ENCODE assay signal across 8 cellular contexts in genomic region chr16:3165111-3165822, GRCh38. TPM values are rescaled to one million over a fixed set of nuclear protein-coding genes. Genes with fewer than 3 reads are reported as not detected.
A peak's percentile ranks its signal among the peaks of the same experiment; 100 is the strongest.
DNase-seq lines count a peak whose midpoint lies in the region; ATAC-seq and TF ChIP-seq lines count a peak whose summit lies in the region.

No MANE protein-coding gene starts in this region.

- DNase-seq in DND-41: no peak
- DNase-seq in trophoblast cell: no peak
- no peak for DNase-seq in COLO668 (lab: John Stamatoyannopoulos, UW; ENCODE audit: unreplicated experiment)
- no peak for DNase-seq in DMS 273 treated with DMSO at 0.1 percent for 48 hours (lab: John Stamatoyannopoulos, UW)
- no peak for DNase-seq in GM19240 (ENCODE audit: insufficient read length, low spot score)
- DNase-seq in HEK293T (ENCODE audit: extremely low spot score): no peak

- H3K4me1 ChIP-seq in DND-41 (ENCODE audit: insufficient read depth, low read length): peaks cover 13% of the 10 kb centered on the region
- peaks cover 14% of the 10 kb centered on the region for H3K4me1 ChIP-seq in Loucy (ENCODE audit: insufficient read depth, low read length, poor library complexity, severe bottlenecking)
- peaks cover 0 to 9% of the 10 kb centered on the region in 2 donors for H3K4me1 ChIP-seq in duodenal mucosa (ENCODE audit: control insufficient read depth in 1 of 2, insufficient read depth in 2 of 2, low read length in 2 of 2)
- H3K4me1 ChIP-seq in trophoblast cell (ENCODE audit: control insufficient read depth in 1 of 2, insufficient read depth in 2 of 2, low read length in 2 of 2): peaks cover 0 to 1% of the 10 kb centered on the region in 2 experiments

- H3K23ac ChIP-seq in trophoblast cell (ENCODE audit: low read length): no peak overlapping the region

- H3K9me3 ChIP-seq in DND-41 (ENCODE audit: insufficient read depth, low read length, severe bottlenecking): no peaks in the 10 kb centered on the region
- no peaks in the 10 kb centered on the region for H3K9me3 ChIP-seq in Loucy (ENCODE audit: insufficient read depth, low read depth, low read length)
- no peaks in the 10 kb centered on the region for H3K9me3 ChIP-seq in duodenal mucosa (ENCODE audit: control insufficient read depth in 1 of 2, low read length in 2 of 2)
- H3K9me3 ChIP-seq in trophoblast cell (ENCODE audit: insufficient read depth, low read depth, low read length): peaks cover 2% of the 10 kb centered on the region

- no peaks in the 10 kb centered on the region for H3K9me2 ChIP-seq in Loucy (replicated peaks; ENCODE audit: low read depth, low read length)

- no peak overlapping the region for H2AK5ac ChIP-seq in trophoblast cell (ENCODE audit: low read length)

- H3K18ac ChIP-seq in trophoblast cell (ENCODE audit: low read length): no peak overlapping the region

- H4K12ac ChIP-seq in trophoblast cell (ENCODE audit: low read depth, low read length): no peak overlapping the region

- H3K27me3 ChIP-seq in DND-41 (ENCODE audit: insufficient read depth, low read length, poor library complexity) (no peaks in the 10 kb centered on the region), Loucy (ENCODE audit: insufficient read depth, low read length, poor library complexity, severe bottlenecking) (no peaks in the 10 kb centered on the region), duodenal mucosa (ENCODE audit: control insufficient read depth in 1 of 2, insufficient read depth in 2 of 2, low read length in 2 of 2) (peaks cover 20 to 23% of the 10 kb centered on the region in 2 donors), trophoblast cell (ENCODE audit: insufficient read depth, low read length) (peaks cover 12% of the 10 kb centered on the region)

- CTCF ChIA-PET in HEK293T (lab: Yijun Ruan, JAX): interaction anchor here (1.0 kb wide), 1 partner anchor 15 kb away, joined by 8 read pairs; no protein-coding TSS in a partner anchor

- no peaks in the 10 kb centered on the region for H3K79me1 ChIP-seq in trophoblast cell (ENCODE audit: low read length)

- no peak overlapping the region for H2BK120ac ChIP-seq in trophoblast cell (ENCODE audit: insufficient read depth, low read length, poor library complexity)

- H4K20me1 ChIP-seq in DND-41 (ENCODE audit: insufficient read depth, low read length) (no peaks in the 10 kb centered on the region), Loucy (ENCODE audit: insufficient read depth, low read length, poor library complexity, severe bottlenecking) (no peaks in the 10 kb centered on the region)

- TF ChIP-seq CTCF in DND-41 (IDR thresholded peaks at IDR 0.05; ENCODE audit: borderline replicate concordance, extremely low read depth, low read length, poor library complexity, severe bottlenecking): no peak
- TF ChIP-seq CTCF in Loucy (conservative IDR thresholded peaks at IDR 0.05; ENCODE audit: low read length): no peak

- peak overlapping the region; percentile 2 for H4K8ac ChIP-seq in trophoblast cell (ENCODE audit: low read depth, low read length)

- peak overlapping the region in 1 of 2 experiments; percentile 51; a peak in 2 of 4 replicates for H3K4me3 ChIP-seq in DND-41 (ENCODE audit: low read depth in 1 of 2, low read length in 2 of 2)
- H3K4me3 ChIP-seq in Loucy (ENCODE audit: low read length, poor library complexity, severe bottlenecking): peak overlapping the region; percentile 54
- H3K4me3 ChIP-seq in duodenal mucosa (ENCODE audit: low read depth in 1 of 2, low read length in 2 of 2): peak overlapping the region; percentile 54
- H3K4me3 ChIP-seq in trophoblast cell (ENCODE audit: low read depth, low read length): no peak overlapping the region

- no peaks in the 10 kb centered on the region for H3F3A ChIP-seq in Loucy (ENCODE audit: low read depth)

- no CpG with 5 or more reads among the region's 12 CpGs for WGBS in trophoblast cell (ENCODE audit: extremely low coverage, insufficient coverage, insufficient read length)

- no peak; the same call in 2 of the 3 replicates for ATAC-seq in DND-41 (ENCODE audit: insufficient read depth, low read depth)

- H2BK12ac ChIP-seq in trophoblast cell (ENCODE audit: low read length): no peak overlapping the region

- POLR2A ChIA-PET in HEK293T (lab: Yijun Ruan, JAX): interaction anchor here (1.0 kb wide), 1 partner anchor 14 kb away, joined by 3 read pairs; no protein-coding TSS in a partner anchor

- no peak overlapping the region for H3K4ac ChIP-seq in trophoblast cell (ENCODE audit: low read depth, low read length)

- H3K36me3 ChIP-seq in DND-41 (ENCODE audit: insufficient read depth, low read length): no peaks in the 10 kb centered on the region
- H3K36me3 ChIP-seq in Loucy (ENCODE audit: insufficient read depth, low read length): no peaks in the 10 kb centered on the region
- H3K36me3 ChIP-seq in duodenal mucosa (ENCODE audit: control insufficient read depth in 1 of 2, insufficient read depth in 2 of 2, low read length in 2 of 2): no peaks in the 10 kb centered on the region
- H3K36me3 ChIP-seq in trophoblast cell (ENCODE audit: control insufficient read depth in 1 of 2, insufficient read depth in 2 of 2, low read length in 2 of 2): no peaks in the 10 kb centered on the region

- no peak overlapping the region for H4K91ac ChIP-seq in trophoblast cell (ENCODE audit: low read depth, low read length)

- peak overlapping the region; percentile 66 for H3K27ac ChIP-seq in DND-41 (ENCODE audit: low read length)
- H3K27ac ChIP-seq in duodenal mucosa (ENCODE audit: low read depth, low read length): no peak overlapping the region
- no peak overlapping the region for H3K27ac ChIP-seq in trophoblast cell (ENCODE audit: low read depth, low read length)

- H3K9ac ChIP-seq in DND-41 (ENCODE audit: low read depth, low read length) (peak overlapping the region; percentile 49), Loucy (ENCODE audit: low read depth, low read length, poor library complexity, severe bottlenecking) (peak overlapping the region; percentile 46), duodenal mucosa (ENCODE audit: low read depth in 1 of 2, low read length in 2 of 2) (peak overlapping the region in 1 of 2 donors; percentile 35), trophoblast cell (ENCODE audit: low read length) (no peak overlapping the region)

- H3K14ac ChIP-seq in trophoblast cell (ENCODE audit: low read length): no peak overlapping the region

- H2BK5ac ChIP-seq in trophoblast cell (ENCODE audit: low read depth, low read length, poor library complexity): no peak overlapping the region

- H3K79me2 ChIP-seq in DND-41 (ENCODE audit: insufficient read depth, low read length) (no peaks in the 10 kb centered on the region), Loucy (ENCODE audit: insufficient read depth, low read length) (no peaks in the 10 kb centered on the region), trophoblast cell (ENCODE audit: control insufficient read depth, insufficient read depth, low read length, poor library complexity) (no peaks in the 10 kb centered on the region)

- peak overlapping the region; percentile 73 for H3K4me2 ChIP-seq in DND-41 (ENCODE audit: insufficient read depth, low read length)
- peak overlapping the region; percentile 58 for H3K4me2 ChIP-seq in Loucy (ENCODE audit: low read depth, low read length, poor library complexity, severe bottlenecking)
- H3K4me2 ChIP-seq in trophoblast cell (ENCODE audit: low read length): no peak overlapping the region

- H2AFZ ChIP-seq in DND-41 (ENCODE audit: low read depth, low read length) (peak overlapping the region; percentile 87), Loucy (ENCODE audit: low read length) (peak overlapping the region; percentile 68; the same call in 1 of the 2 replicates), trophoblast cell (ENCODE audit: insufficient read depth, low read length, poor library complexity) (peak overlapping the region; percentile 26)

TF ChIP-seq in HEK293T, 16 proteins besides CTCF, POLR2A, EP300 and RAD21:
- TF ChIP-seq FOXM1 (IDR thresholded peaks at IDR 0.05; ENCODE audit: borderline replicate concordance) (no peak), FOXK2 (IDR thresholded peaks at IDR 0.05) (no peak), ELF4 (IDR thresholded peaks at IDR 0.05) (no peak), NFRKB (IDR thresholded peaks at IDR 0.05) (no peak), LEF1 (IDR thresholded peaks at IDR 0.05; ENCODE audit: borderline replicate concordance) (no peak), CTBP1 (IDR thresholded peaks at IDR 0.05; ENCODE audit: borderline replicate concordance) (no peak), SP1 (IDR thresholded peaks at IDR 0.05) (no peak), PKNOX1 (IDR thresholded peaks at IDR 0.05) (no peak), FOXA1 (IDR thresholded peaks at IDR 0.05) (no peak)

RNA-seq across cellular contexts. Expression of gene OR1F1, which starts 22.7 kb away (rescaled TPM):
- 0.06 TPM in 1 of 2 replicates, not detected in the other for polyA plus RNA-seq in trophoblast cell (2013)

RNA-seq across cellular contexts. Expression of gene ZNF213, which starts 30.4 kb away (rescaled TPM):
- polyA plus RNA-seq in trophoblast cell (2013): 8.3 and 8.5 TPM in 2 replicates

RNA-seq across cellular contexts. Expression of gene ZNF205, which starts 52.9 kb away (rescaled TPM):
- 8.4 and 8.7 TPM in 2 replicates for polyA plus RNA-seq in trophoblast cell (2013)

Comparison
In these comparisons a context has a peak if more than half of its experiments do, and no peak if none do; other contexts are left out.
1. H2AFZ ChIP-seq: peak in every context shown above with its lines; median percentile 87 in DND-41; 68 in Loucy; 26 in trophoblast cell.